In the genomic region with DNA sequence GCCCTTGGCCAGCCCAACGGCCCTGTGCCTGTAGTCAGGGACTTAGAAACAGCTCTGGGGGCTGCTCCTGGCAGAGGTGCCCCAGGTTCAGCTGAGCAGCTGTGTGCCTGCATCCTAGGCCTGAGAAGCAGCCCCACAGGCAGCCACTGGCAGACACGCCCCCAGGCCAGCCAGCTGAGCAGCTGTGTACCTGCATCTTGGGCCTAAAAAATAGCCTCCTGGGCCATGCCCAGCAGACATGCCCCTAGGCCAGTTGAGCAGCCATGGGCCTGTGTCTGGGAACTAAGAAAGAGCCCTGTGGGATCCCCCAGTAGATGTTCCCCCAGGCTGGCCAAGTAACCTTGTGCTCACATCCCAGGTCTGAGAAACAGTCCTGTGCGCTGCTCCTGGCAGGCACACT, we compare ENCODE assay signal across 33 cellular contexts.
"Had no signal": no experiment of that assay in that cellular context is flagged by ENCODE, and none has a peak within 500 bp of the region (broad histone marks: within the 10 kb centered on the region; RNA-seq: fewer than 3 reads in every experiment).

No MANE protein-coding gene starts in this region.

- FAIRE-seq: bronchial epithelial cell, TTC549 had no signal

- ATAC-seq: activated CD8-positive, alpha-beta T cell treated with anti-CD3 and anti-CD28 coated beads for 36 hours; activated naive CD4-positive, alpha-beta T cell treated with anti-CD3 and anti-CD28 coated beads, Interleukin-2, amount 50 U/mL, for 72 hours; activated T-cell treated with anti-CD3 and anti-CD28 coated beads, Interleukin-2, amount 50 U/mL, for 4 hours; activated T-cell treated with anti-CD3 and anti-CD28 coated beads, Interleukin-2, amount 50 U/mL, for 72 hours; activated T-helper 17 cell treated with anti-CD3 and anti-CD28 coated beads, Interleukin-2, amount 50 U/mL, for 72 hours had no signal

- H3K4me3 ChIP-seq: adrenal gland, ascending aorta, cardiac muscle cell had no signal

- H3K4me1 ChIP-seq: adrenal gland, ascending aorta had no signal

- H3K27ac ChIP-seq: adrenal gland, ascending aorta, cardiac muscle cell, VCaP had no signal

- DNase-seq: activated B cell treated with CpG ODN at 0.5 μM for 24 hours; activated CD4-positive, alpha-beta memory T cell treated with anti-CD3 and anti-CD28 coated beads for 36 hours; activated CD4-positive, alpha-beta T cell treated with anti-CD3 and anti-CD28 coated beads for 4 hours; activated CD4-positive, alpha-beta T cell treated with anti-CD3 and anti-CD28 coated beads, Interleukin-2, amount 10 ng/mL, durations not matched to agents 24 days and 14 days; activated CD4-positive, alpha-beta T cell treated with anti-CD3 and anti-CD28 coated beads, Interleukin-2, amount 50 U/mL, for 1 hour; activated CD4-positive, alpha-beta T cell treated with anti-CD3 and anti-CD28 coated beads, Interleukin-2, amount 50 U/mL, for 4 hours; activated CD4-positive, CD25-positive, alpha-beta regulatory T cell treated with anti-CD3 and anti-CD28 coated beads, Interleukin-2, amount 50 U/mL, for 72 hours; activated CD8-positive, alpha-beta memory T cell treated with anti-CD3 and anti-CD28 coated beads, Interleukin-2, amount 50 U/mL, for 4 hours; activated CD8-positive, alpha-beta T cell treated with anti-CD3 and anti-CD28 coated beads for 36 hours; activated gamma-delta T cell treated with Interleukin-2 at 50 U/mL for 16 hours; activated naive CD4-positive, alpha-beta T cell; activated naive CD4-positive, alpha-beta T cell treated with anti-CD3 and anti-CD28 coated beads for 36 hours; activated naive CD4-positive, alpha-beta T cell treated with anti-CD3 and anti-CD28 coated beads, Interleukin-2, amount 50 U/mL, for 16 hours; activated naive CD8-positive, alpha-beta T cell treated with anti-CD3 and anti-CD28 coated beads for 36 hours; activated T-cell treated with anti-CD3 and anti-CD28 coated beads for 4 hours; activated T-cell treated with anti-CD3 and anti-CD28 coated beads, Interleukin-2, amount 50 U/mL, for 1 hour; activated T-cell treated with anti-CD3 and anti-CD28 coated beads, Interleukin-2, amount 50 U/mL, for 4 hours; activated T-cell treated with anti-CD3 and anti-CD28 coated beads, Interleukin-2, amount 50 U/mL, for 72 hours; adrenal gland; amniotic stem cell; caudate nucleus; cerebellar nuclear complex; SW 1271; T-helper 1 cell; T-helper 2 cell; T-helper 9 cell had no signal

- H3K27me3 ChIP-seq: ascending aorta, cardiac muscle cell had no signal

- H3K36me3 ChIP-seq: adrenal gland, ascending aorta, cardiac muscle cell had no signal
